ENCODE assay signal across 17 cellular contexts in genomic region chr6:5584072-5584471, GRCh38.
DNase-seq lines count a peak whose midpoint lies in the region; ATAC-seq and TF ChIP-seq lines count a peak whose summit lies in the region.
"Had no signal": no experiment of that assay in that cellular context is flagged by ENCODE, and none has a peak within 500 bp of the region (broad histone marks: within the 10 kb centered on the region; RNA-seq: fewer than 3 reads in every experiment).

No MANE protein-coding gene starts in this region.

- H3K79me2 ChIP-seq in OCI-LY3 (ENCODE audit: low read length), result no peaks in the 10 kb centered on the region

- no peak overlapping the region for H3K9ac ChIP-seq in OCI-LY3 (ENCODE audit: low read length)

- H3K36me3 ChIP-seq in OCI-LY3 (replicated peaks; ENCODE audit: low read depth, low read length), result no peaks in the 10 kb centered on the region
- H3K36me3 ChIP-seq: right atrium auricular region had no signal

- no peaks in the 10 kb centered on the region for H3K9me3 ChIP-seq in OCI-LY3 (ENCODE audit: insufficient read depth, low read length)

- TF ChIP-seq CTCF in AG10803 (conservative IDR thresholded peaks at IDR 0.05; ENCODE audit: low read length), result no peak
- TF ChIP-seq CTCF in OCI-LY3 (IDR thresholded peaks at IDR 0.05; ENCODE audit: low read depth, low read length), result no peak
- no peak for TF ChIP-seq CTCF in nephron (IDR thresholded peaks at IDR 0.05; ENCODE audit: unreplicated experiment in 3 of 3)

- peaks cover 21% of the 10 kb centered on the region for H3K4me1 ChIP-seq in OCI-LY3 (ENCODE audit: low read length)
- H3K4me1 ChIP-seq: right atrium auricular region had no signal

- H3K27ac Mint-ChIP-seq in nephron, result peak overlapping the region; percentile 9 to 68 (median 34)
- H3K27ac Mint-ChIP-seq in activated CD4-positive, alpha-beta T cell treated with anti-CD3 and anti-CD28 coated beads for 36 hours, result no peak overlapping the region
- H3K27ac Mint-ChIP-seq: activated naive CD8-positive, alpha-beta T cell treated with anti-CD3 and anti-CD28 coated beads, Interleukin-2, amount 50 U/mL, for 24 hours; IgD-negative memory B cell; memory B cell had no signal

- no peaks in the 10 kb centered on the region for H3K27me3 Mint-ChIP-seq in nephron (ENCODE audit: low read depth)
- H3K27me3 Mint-ChIP-seq in activated CD4-positive, alpha-beta T cell treated with anti-CD3 and anti-CD28 coated beads for 36 hours, result no peaks in the 10 kb centered on the region
- H3K27me3 Mint-ChIP-seq: activated naive CD8-positive, alpha-beta T cell treated with anti-CD3 and anti-CD28 coated beads, Interleukin-2, amount 50 U/mL, for 24 hours; IgD-negative memory B cell; memory B cell had no signal

- H3K4me2 ChIP-seq in OCI-LY3 (ENCODE audit: low read length), result 0 out of 2 replicates have a peak overlapping the region, but pooled peaks have one; percentile 41

- no peak overlapping the region for H3K27ac ChIP-seq in OCI-LY3 (ENCODE audit: low read length)
- H3K27ac ChIP-seq: right atrium auricular region had no signal

- no peaks in the 10 kb centered on the region for H3K27me3 ChIP-seq in OCI-LY3 (ENCODE audit: low read depth, low read length)
- H3K27me3 ChIP-seq: right atrium auricular region had no signal

- H3K9me3 Mint-ChIP-seq in nephron, result peaks cover 10% of the 10 kb centered on the region
- H3K9me3 Mint-ChIP-seq in activated CD4-positive, alpha-beta T cell treated with anti-CD3 and anti-CD28 coated beads for 36 hours (ENCODE audit: low read depth), result peaks cover 8% of the 10 kb centered on the region

- intact Hi-C loops in activated CD4-positive, alpha-beta T cell treated with anti-CD3 and anti-CD28 coated beads for 36 hours (cut with DNase I, micrococcal nuclease), result no loop called here

- H4K20me1 ChIP-seq in OCI-LY3 (ENCODE audit: insufficient read depth, low read length), result no peaks in the 10 kb centered on the region

- peaks cover 7% of the 10 kb centered on the region for H3K36me3 Mint-ChIP-seq in nephron (ENCODE audit: low read depth)
- H3K36me3 Mint-ChIP-seq in activated CD4-positive, alpha-beta T cell treated with anti-CD3 and anti-CD28 coated beads for 36 hours (ENCODE audit: low read depth), result peaks cover 8% of the 10 kb centered on the region

- POLR2A ChIA-PET in activated CD4-positive, alpha-beta T cell treated with anti-CD3 and anti-CD28 coated beads for 36 hours (lab: Charles Lee), result no interaction called here

- H3K4me3 ChIP-seq in AG10803 (ENCODE audit: low read length) (no peak overlapping the region), OCI-LY3 (ENCODE audit: low read length) (no peak overlapping the region)
- H3K4me3 ChIP-seq: right atrium auricular region had no signal

- no peak overlapping the region for H2AFZ ChIP-seq in OCI-LY3 (ENCODE audit: low read depth, low read length)

- H3K4me3 Mint-ChIP-seq in nephron, result no peak overlapping the region
- no peak overlapping the region for H3K4me3 Mint-ChIP-seq in activated CD4-positive, alpha-beta T cell treated with anti-CD3 and anti-CD28 coated beads for 36 hours
- H3K4me3 Mint-ChIP-seq: activated naive CD8-positive, alpha-beta T cell treated with anti-CD3 and anti-CD28 coated beads, Interleukin-2, amount 50 U/mL, for 24 hours; IgD-negative memory B cell; memory B cell had no signal

- H3K4me1 Mint-ChIP-seq in nephron, result no peaks in the 10 kb centered on the region
- peaks cover 11% of the 10 kb centered on the region for H3K4me1 Mint-ChIP-seq in activated CD4-positive, alpha-beta T cell treated with anti-CD3 and anti-CD28 coated beads for 36 hours

- CTCF ChIA-PET in activated CD4-positive, alpha-beta T cell treated with anti-CD3 and anti-CD28 coated beads for 36 hours (lab: Charles Lee), result no interaction called here

- ATAC-seq in GM18517 (IDR thresholded peaks at IDR 0.05; ENCODE audit: unreplicated experiment), result no peak
- ATAC-seq in activated CD4-positive, alpha-beta T cell treated with anti-CD3 and anti-CD28 coated beads for 36 hours, result no peak
- ATAC-seq: activated naive CD8-positive, alpha-beta T cell treated with anti-CD3 and anti-CD28 coated beads, Interleukin-2, amount 50 U/mL, for 24 hours had no signal

- DNase-seq in AG10803 (ENCODE audit: low read depth) (peak; percentile 93), fibroblast of gingiva (ENCODE audit: low read depth) (peak; percentile 71), ureter (ENCODE audit: low spot score) (no peak)
- DNase-seq in activated CD4-positive, CD25-positive, alpha-beta regulatory T cell (lab: John Stamatoyannopoulos, UW), result no peak
- DNase-seq in activated CD4-positive, alpha-beta T cell treated with anti-CD3 and anti-CD28 coated beads for 36 hours, result no peak
- DNase-seq: activated naive CD8-positive, alpha-beta T cell treated with anti-CD3 and anti-CD28 coated beads, Interleukin-2, amount 50 U/mL, for 24 hours; C1 segment of cervical spinal cord; DMS153; NCI-H1048; NCI-H2107; NCI-H748 treated with DMSO at 0.1 percent for 48 hours had no signal

Comparison
In these comparisons a context has a peak if more than half of its experiments do, and no peak if none do; other contexts are left out.
1. DNase-seq: peak in AG10803 (single experiment) and fibroblast of gingiva (single experiment); none in ureter (single experiment), activated CD4-positive, CD25-positive, alpha-beta regulatory T cell (0 of 4) and activated CD4-positive, alpha-beta T cell treated with anti-CD3 and anti-CD28 coated beads for 36 hours (single experiment).